ENCODE assay signal across 30 cellular contexts in genomic region chr10:128982179-128982915, GRCh38.
"Had no signal": no experiment of that assay in that cellular context is flagged by ENCODE, and none has a peak within 500 bp of the region (broad histone marks: within the 10 kb centered on the region; RNA-seq: fewer than 3 reads in every experiment).

No MANE protein-coding gene starts in this region.

- ATAC-seq: activated CD4-positive, alpha-beta T cell treated with anti-CD3 and anti-CD28 coated beads for 36 hours; activated CD4-positive, CD25-positive, alpha-beta regulatory T cell treated with anti-CD3 and anti-CD28 coated beads, Interleukin-2, amount 50 U/mL, for 24 hours; Panc1; WTC11 had no signal

- H3K27ac ChIP-seq: ascending aorta, cardiac muscle cell, SJSA1 had no signal

- DNase-seq: activated CD4-positive, alpha-beta memory T cell treated with anti-CD3 and anti-CD28 coated beads for 36 hours; activated CD4-positive, alpha-beta T cell treated with anti-CD3 and anti-CD28 coated beads for 36 hours; activated CD4-positive, alpha-beta T cell treated with anti-CD3 and anti-CD28 coated beads, Interleukin-2, amount 50 U/mL, for 1 hour; activated CD8-positive, alpha-beta memory T cell treated with anti-CD3 and anti-CD28 coated beads, Interleukin-2, amount 50 U/mL, for 4 hours; activated gamma-delta T cell; activated naive CD4-positive, alpha-beta T cell treated with Interleukin-2 at 50 U/mL for 16 hours; activated naive CD8-positive, alpha-beta T cell treated with anti-CD3 and anti-CD28 coated beads, Interleukin-2, amount 10 ng/mL, durations not matched to agents 7 days and 5 days; activated T-cell treated with anti-CD3 and anti-CD28 coated beads for 4 hours; activated T-cell treated with anti-CD3 and anti-CD28 coated beads, Interleukin-2, amount 50 U/mL, for 48 hours; amygdala; cerebellar nuclear complex; Kasumi-1; KG1; MG63; NCI-H1048; NCI-H1105 treated with DMSO at 0.1 percent for 48 hours; NCI-H1436; NCI-H1694; NCI-H1930; NCI-H2081 treated with DMSO at 0.1 percent for 48 hours; NCI-H446; NCI-H510A treated with DMSO at 0.1 percent for 48 hours; SHP77; SK-N-SH had no signal

- H3K4me1 ChIP-seq: ascending aorta, SJSA1 had no signal

- H3K4me3 ChIP-seq: ascending aorta, cardiac muscle cell, MG63, SJSA1 had no signal

- H3K9me3 ChIP-seq: ascending aorta, MG63, SK-N-SH had no signal

- H3K27me3 ChIP-seq: ascending aorta, cardiac muscle cell, MG63, SJSA1 had no signal

- H3K36me3 ChIP-seq: ascending aorta, cardiac muscle cell, MG63, SJSA1 had no signal
